Comparison of ENCODE assay signal across 5 cellular contexts in genomic region chr10:46572765-46573164, GRCh38. TPM values are rescaled to one million over a fixed set of nuclear protein-coding genes. Genes with fewer than 3 reads are reported as not detected.
"Had no signal": no experiment of that assay in that cellular context is flagged by ENCODE, and none has a peak within 500 bp of the region (broad histone marks: within the 10 kb centered on the region; RNA-seq: fewer than 3 reads in every experiment).

No MANE protein-coding gene starts in this region.

RNA-seq across cellular contexts. Expression of gene GPRIN2, which starts 16.3 kb away (rescaled TPM):
- total RNA-seq: activated B cell treated with CpG ODN at 0.5 μM for 24 hours; activated CD4-positive, alpha-beta T cell treated with anti-CD3 and anti-CD28 coated beads, Interleukin-2, amount 10 ng/mL, durations not matched to agents 24 days and 14 days; activated CD8-positive, alpha-beta memory T cell treated with anti-CD3 and anti-CD28 coated beads, Interleukin-2, amount 10 ng/mL, durations not matched to agents 7 days and 5 days; activated T-helper 1 cell treated with anti-CD3 and anti-CD28 coated beads, Interleukin-12 subunit alpha, Interleukin-12 subunit beta, Interleukin-2, Interleukin-4 antibody, amounts not matched to agents 30 ng/mL and 10 ng/mL and 1 ng/mL, durations not matched to agents 14 hours and 24 hours and 36 hours; T-cell had no signal
